1 cellular context compared by ENCODE assay signal in genomic region chr21:33325222-33326067, GRCh38.
TF ChIP-seq lines count a peak whose summit lies in the region.

No MANE protein-coding gene starts in this region.

TF ChIP-seq in H1, 55 proteins besides CTCF, POLR2A, EP300 and RAD21 (continued from another document):
- TF ChIP-seq RBBP5 (IDR thresholded peaks at IDR 0.05; ENCODE audit: borderline replicate concordance, low read depth, low read length) (peak; percentile 5; the same call in 1 of the 2 replicates), TBP (IDR thresholded peaks at IDR 0.05; ENCODE audit: low read depth, low read length) (no peak; the same call in 1 of the 2 replicates), ASH2L (IDR thresholded peaks at IDR 0.05; ENCODE audit: low read length) (peak; percentile 12), E2F6 (IDR thresholded peaks at IDR 0.05) (peak; percentile 23; the same call in 1 of the 2 replicates), KDM4A (IDR thresholded peaks at IDR 0.05; ENCODE audit: low read depth, low read length, severe bottlenecking) (peak; percentile 24), SP4 (IDR thresholded peaks at IDR 0.05; ENCODE audit: low read length) (no peak), PHF8 (conservative IDR thresholded peaks at IDR 0.05; ENCODE audit: low read depth, low read length) (peak; percentile 27; the same call in 1 of the 2 replicates), SP1 (IDR thresholded peaks at IDR 0.05; ENCODE audit: low read depth, low read length) (no peak)
